Comparison of ENCODE assay signal across 8 cellular contexts in genomic region chr6:36985384-36985962, GRCh38. TPM values are rescaled to one million over a fixed set of nuclear protein-coding genes. Genes with fewer than 3 reads are reported as not detected.
DNase-seq lines count a peak whose midpoint lies in the region; ATAC-seq and TF ChIP-seq lines count a peak whose summit lies in the region.

No MANE protein-coding gene starts in this region.

- CTCF ChIA-PET in activated CD8-positive, alpha-beta memory T cell treated with anti-CD3 and anti-CD28 coated beads, Interleukin-2, amount 10 ng/mL, durations not matched to agents 7 days and 5 days (lab: Charles Lee): interaction anchor here (0.6 to 4.4 kb wide), 12 partner anchors 9 to 225 kb away, joined by 3 to 36 read pairs (median 5); partner anchors contain the start of genes C6orf89 and PPIL1

- TF ChIP-seq CTCF in BE2C (IDR thresholded peaks at IDR 0.05; ENCODE audit: low read depth, low read length): no peak
- TF ChIP-seq CTCF in ascending aorta (IDR thresholded peaks at IDR 0.05): no peak

- no peak for ATAC-seq in HG02852 (IDR thresholded peaks at IDR 0.05; ENCODE audit: unreplicated experiment)
- ATAC-seq in activated CD8-positive, alpha-beta memory T cell treated with anti-CD3 and anti-CD28 coated beads, Interleukin-2, amount 10 ng/mL, durations not matched to agents 7 days and 5 days: no peak
- no peak for ATAC-seq in GM18867 (IDR thresholded peaks at IDR 0.05; ENCODE audit: unreplicated experiment)

- no peak overlapping the region for H2BK15ac ChIP-seq in mesendoderm (replicated peaks; ENCODE audit: low read depth)

- peaks cover 0 to 2% (median 0%) of the 10 kb centered on the region in 6 donors for H3K9me3 Mint-ChIP-seq in immature natural killer cell
- H3K9me3 Mint-ChIP-seq in activated CD8-positive, alpha-beta memory T cell treated with anti-CD3 and anti-CD28 coated beads, Interleukin-2, amount 10 ng/mL, durations not matched to agents 7 days and 5 days (ENCODE audit: low read depth): no peaks in the 10 kb centered on the region

- H3K4me1 ChIP-seq in BE2C (peaks cover 3% of the 10 kb centered on the region), HAP-1 (peaks cover 14% of the 10 kb centered on the region), ascending aorta (peaks cover 11 to 34% of the 10 kb centered on the region in 2 donors), mesendoderm (ENCODE audit: control insufficient read depth, low read depth, low read length) (peaks cover 22% of the 10 kb centered on the region)

- no peaks in the 10 kb centered on the region for H3K36me3 Mint-ChIP-seq in immature natural killer cell
- H3K36me3 Mint-ChIP-seq in activated CD8-positive, alpha-beta memory T cell treated with anti-CD3 and anti-CD28 coated beads, Interleukin-2, amount 10 ng/mL, durations not matched to agents 7 days and 5 days: peaks cover 9% of the 10 kb centered on the region

- peaks cover 4 to 5% (median 4%) of the 10 kb centered on the region in 3 donors for H3K27me3 Mint-ChIP-seq in immature natural killer cell (ENCODE audit: low read depth in 3 of 3)
- peaks cover 9% of the 10 kb centered on the region for H3K27me3 Mint-ChIP-seq in activated CD8-positive, alpha-beta memory T cell treated with anti-CD3 and anti-CD28 coated beads, Interleukin-2, amount 10 ng/mL, durations not matched to agents 7 days and 5 days

- H4K5ac ChIP-seq in mesendoderm (ENCODE audit: low read length): no peak overlapping the region

- H3K9me3 ChIP-seq in BE2C (no peaks in the 10 kb centered on the region), HAP-1 (no peaks in the 10 kb centered on the region), ascending aorta (no peaks in the 10 kb centered on the region)

- peak overlapping the region; percentile 100 for H3K23ac ChIP-seq in mesendoderm (ENCODE audit: low read length)

- H3K4me2 ChIP-seq in mesendoderm (ENCODE audit: low read length): peak overlapping the region; percentile 45

- H4K8ac ChIP-seq in mesendoderm (ENCODE audit: low read depth, low read length): no peak overlapping the region

- H3K27me3 ChIP-seq in BE2C (no peaks in the 10 kb centered on the region), HAP-1 (ENCODE audit: low read depth) (no peaks in the 10 kb centered on the region), ascending aorta (no peaks in the 10 kb centered on the region), mesendoderm (ENCODE audit: insufficient read depth, low read length, poor library complexity) (no peaks in the 10 kb centered on the region)

- peaks cover 21% of the 10 kb centered on the region for H3K79me1 ChIP-seq in mesendoderm (ENCODE audit: low read length)

- no CpG with 5 or more reads among the region's 26 CpGs for WGBS in mesendoderm (ENCODE audit: extremely low coverage, insufficient coverage, low lambda C conversion rate)

- H3K4me3 ChIP-seq in BE2C (ENCODE audit: low read depth, low read length) (peak overlapping the region; percentile 70), HAP-1 (peak overlapping the region; percentile 95), ascending aorta (peak overlapping the region; percentile 82 to 100), mesendoderm (ENCODE audit: low read length) (peak overlapping the region; percentile 99)

- H3K9ac ChIP-seq in mesendoderm (ENCODE audit: low read length): peak overlapping the region; percentile 100

- H3K27ac ChIP-seq in ascending aorta: peak overlapping the region; percentile 97 to 99
- H3K27ac ChIP-seq in mesendoderm (ENCODE audit: low read depth, low read length): peak overlapping the region; percentile 45

- H3K4me3 Mint-ChIP-seq in immature natural killer cell: no peak overlapping the region
- H3K4me3 Mint-ChIP-seq in activated CD8-positive, alpha-beta memory T cell treated with anti-CD3 and anti-CD28 coated beads, Interleukin-2, amount 10 ng/mL, durations not matched to agents 7 days and 5 days: no peak overlapping the region

- peaks cover 52% of the 10 kb centered on the region for H3K79me2 ChIP-seq in mesendoderm (ENCODE audit: control insufficient read depth, insufficient read depth, low read length)

- no peak overlapping the region for H2BK120ac ChIP-seq in mesendoderm (ENCODE audit: low read depth, low read length)

- in situ Hi-C loops in HAP-1 (cut with MboI; ENCODE audit: low sequenced_read_pairs): no loop called here

- peak overlapping the region; percentile 65 for H3K4ac ChIP-seq in mesendoderm (ENCODE audit: low read depth, low read length)

- 0 out of 2 replicates have a peak, but pooled peaks cover 2% of the 10 kb centered on the region for H3K36me3 ChIP-seq in BE2C
- peaks cover 13% of the 10 kb centered on the region for H3K36me3 ChIP-seq in HAP-1 (replicated peaks)
- H3K36me3 ChIP-seq in ascending aorta: peaks cover 0 to 9% of the 10 kb centered on the region in 2 donors
- peaks cover 1% of the 10 kb centered on the region for H3K36me3 ChIP-seq in mesendoderm (ENCODE audit: control insufficient read depth, insufficient read depth, low read length)

- peak overlapping the region; percentile 88 for H2BK5ac ChIP-seq in mesendoderm (ENCODE audit: low read length)

- no peak for DNase-seq in BE2C
- DNase-seq in HAP-1 (ENCODE audit: low spot score in 2 of 2): no peak
- DNase-seq in ascending aorta (ENCODE audit: low spot score in 2 of 2): no peak
- DNase-seq in mesendoderm: no peak
- no peak for DNase-seq in immature natural killer cell
- no peak for DNase-seq in activated CD8-positive, alpha-beta memory T cell treated with anti-CD3 and anti-CD28 coated beads, Interleukin-2, amount 10 ng/mL, durations not matched to agents 7 days and 5 days

- peaks cover 22 to 30% of the 10 kb centered on the region in 2 donors for H3K4me1 Mint-ChIP-seq in immature natural killer cell
- peaks cover 25% of the 10 kb centered on the region for H3K4me1 Mint-ChIP-seq in activated CD8-positive, alpha-beta memory T cell treated with anti-CD3 and anti-CD28 coated beads, Interleukin-2, amount 10 ng/mL, durations not matched to agents 7 days and 5 days

- peak overlapping the region; percentile 100 for H3K56ac ChIP-seq in mesendoderm (ENCODE audit: low read length)

- peak overlapping the region; percentile 43 for H3K18ac ChIP-seq in mesendoderm (ENCODE audit: low read length)

- intact Hi-C loops in ascending aorta (cut with DNase I): loop anchor here (5.0 to 10.0 kb wide), 2 partner anchors 117 to 361 kb away; no protein-coding TSS in a partner anchor

- H3K27ac Mint-ChIP-seq in immature natural killer cell: peak overlapping the region in 1 of 6 donors; percentile 63
- H3K27ac Mint-ChIP-seq in activated CD8-positive, alpha-beta memory T cell treated with anti-CD3 and anti-CD28 coated beads, Interleukin-2, amount 10 ng/mL, durations not matched to agents 7 days and 5 days: no peak overlapping the region

- H2AK5ac ChIP-seq in mesendoderm (ENCODE audit: low read length): peak overlapping the region; percentile 93

RNA-seq across cellular contexts. Expression of gene MTCH1, which starts 0.5 kb away (rescaled TPM):
- polyA plus RNA-seq in BE2C (2012; ENCODE audit: insufficient read depth, insufficient read length, low read depth): 205 TPM
- 175 TPM for total RNA-seq in ascending aorta
- 117 TPM for polyA plus RNA-seq in mesendoderm (2013, experiment 1 of 2)
- 118 TPM for polyA plus RNA-seq in mesendoderm (2013, experiment 2 of 2)
- polyA plus RNA-seq in immature natural killer cell: 100 to 1,000 TPM in 1 of 3 donors, 10 to 100 TPM in 2; 86.0 to 116 (median 94.7) TPM
- total RNA-seq in activated CD8-positive, alpha-beta memory T cell treated with anti-CD3 and anti-CD28 coated beads, Interleukin-2, amount 10 ng/mL, durations not matched to agents 7 days and 5 days: 100 to 1,000 TPM; 125 to 167 TPM

RNA-seq across cellular contexts. Expression of gene FGD2, which starts 20.0 kb away (rescaled TPM):
- not detected for polyA plus RNA-seq in BE2C (2012; ENCODE audit: insufficient read depth, insufficient read length, low read depth)
- total RNA-seq in ascending aorta: 49.4 TPM
- polyA plus RNA-seq in mesendoderm (2013, experiment 1 of 2): 0.18 TPM
- 0.20 TPM for polyA plus RNA-seq in mesendoderm (2013, experiment 2 of 2)
- polyA plus RNA-seq in immature natural killer cell: 1 to 10 TPM in 2 of 3 donors, under 1 TPM in 1; 0.77 to 3.6 (median 1.9) TPM
- 10 to 100 TPM; 15.6 to 26.3 TPM for total RNA-seq in activated CD8-positive, alpha-beta memory T cell treated with anti-CD3 and anti-CD28 coated beads, Interleukin-2, amount 10 ng/mL, durations not matched to agents 7 days and 5 days

RNA-seq across cellular contexts. Expression of gene PI16, which starts 30.9 kb away (rescaled TPM):
- not detected for polyA plus RNA-seq in BE2C (2012; ENCODE audit: insufficient read depth, insufficient read length, low read depth)
- total RNA-seq in ascending aorta: 33.5 TPM
- not detected for polyA plus RNA-seq in mesendoderm (2013, experiment 1 of 2)
- not detected for polyA plus RNA-seq in mesendoderm (2013, experiment 2 of 2)
- polyA plus RNA-seq in immature natural killer cell: 1 to 10 TPM; 3.6 to 6.9 (median 3.6) TPM
- total RNA-seq in activated CD8-positive, alpha-beta memory T cell treated with anti-CD3 and anti-CD28 coated beads, Interleukin-2, amount 10 ng/mL, durations not matched to agents 7 days and 5 days: 1 to 10 TPM in 1 of 2 experiments, under 1 TPM in 1; 0.37 to 2.0 TPM

Comparison
In these comparisons a context has a peak if more than half of its experiments do, and no peak if none do; other contexts are left out.
1. RNA of gene PI16, which starts 30.9 kb away (total RNA-seq): 33.5 TPM in ascending aorta (single experiment); 0.37 to 2.0 TPM in activated CD8-positive, alpha-beta memory T cell treated with anti-CD3 and anti-CD28 coated beads, Interleukin-2, amount 10 ng/mL, durations not matched to agents 7 days and 5 days; every median in the first group is over 10 times any median in the second.
2. Peak in every context shown above with its lines, with median percentiles within 50 percentile points of each other: H3K4me3 ChIP-seq.